In the genomic region with DNA sequence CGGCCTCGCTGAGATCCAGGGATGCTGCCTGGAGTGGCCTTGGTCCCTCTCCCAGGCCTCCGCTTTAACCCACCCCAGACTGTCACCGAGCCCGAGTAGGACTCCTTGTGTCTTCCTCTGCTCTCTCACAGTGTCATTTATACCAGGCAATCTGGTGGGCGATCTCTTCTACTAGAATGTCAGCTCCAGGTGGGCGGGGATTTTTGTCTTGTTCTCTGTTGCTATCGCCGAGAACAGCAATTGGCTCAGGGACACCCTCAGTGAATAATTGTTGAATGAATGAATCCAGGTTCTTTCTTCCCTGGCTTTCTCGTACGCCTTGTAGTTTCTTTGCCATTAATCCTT, we compare ENCODE assay signal across 9 cellular contexts. TPM values are rescaled to one million over a fixed set of nuclear protein-coding genes. Genes with fewer than 3 reads are reported as not detected.
DNase-seq lines count a peak whose midpoint lies in the region; ATAC-seq lines count a peak whose summit lies in the region.
"Had no signal": no experiment of that assay in that cellular context is flagged by ENCODE, and none has a peak within 500 bp of the region (broad histone marks: within the 10 kb centered on the region; RNA-seq: fewer than 3 reads in every experiment).

No MANE protein-coding gene starts in this region.

- DNase-seq in SJCRH30 = peak in 1 of 2 experiments; percentile 11
- DNase-seq in naive thymus-derived CD8-positive, alpha-beta T cell = peak in 3 of 10 donors; percentile 12 to 39 (median 27)
- no peak for DNase-seq in NCI-H226
- no peak for DNase-seq in posterior vena cava (ENCODE audit: low spot score)
- no peak for DNase-seq in cerebellar nuclear complex (lab: John Stamatoyannopoulos, UW)

- H3K9me3 Mint-ChIP-seq in naive thymus-derived CD8-positive, alpha-beta T cell = no peaks in the 10 kb centered on the region

- H3K27me3 Mint-ChIP-seq in naive thymus-derived CD8-positive, alpha-beta T cell = no peaks in the 10 kb centered on the region

- H3K4me3 ChIP-seq in SJCRH30 (peak overlapping the region; percentile 90), duodenal mucosa (ENCODE audit: low read depth in 1 of 2, low read length in 2 of 2) (peak overlapping the region; percentile 99 to 100), thymus (ENCODE audit: low read length) (peak overlapping the region; percentile 77)

- intact Hi-C loops in posterior vena cava (cut with DNase I) = no loop called here

- H3K36me3 ChIP-seq in SJCRH30 = peaks cover 12% of the 10 kb centered on the region
- H3K36me3 ChIP-seq in duodenal mucosa (ENCODE audit: control insufficient read depth in 1 of 2, insufficient read depth in 2 of 2, low read length in 2 of 2) = peaks cover 20 to 51% of the 10 kb centered on the region in 2 donors
- H3K36me3 ChIP-seq in thymus (ENCODE audit: control insufficient read depth, insufficient read depth) = peaks cover 35% of the 10 kb centered on the region

- WGBS in thymus = 2% methylated on average over 11 of the region's 11 CpGs

- H3K27ac ChIP-seq in SJCRH30 (peak overlapping the region; percentile 77), duodenal mucosa (ENCODE audit: low read depth, low read length) (peak overlapping the region; percentile 78), thymus (ENCODE audit: low read depth) (peak overlapping the region; percentile 90)

- peak; percentile 4 for ATAC-seq in GM18517 (IDR thresholded peaks at IDR 0.05; ENCODE audit: unreplicated experiment)
- ATAC-seq in naive thymus-derived CD8-positive, alpha-beta T cell = peak in 1 of 2 donors; percentile 2

- no peaks in the 10 kb centered on the region for H3K9me3 ChIP-seq in SJCRH30 (replicated peaks)
- no peaks in the 10 kb centered on the region for H3K9me3 ChIP-seq in duodenal mucosa (ENCODE audit: control insufficient read depth in 1 of 2, low read length in 2 of 2)
- H3K9me3 ChIP-seq in thymus (ENCODE audit: control insufficient read depth) = no peaks in the 10 kb centered on the region

- H3K36me3 Mint-ChIP-seq in naive thymus-derived CD8-positive, alpha-beta T cell = peaks cover 0 to 54% (median 16%) of the 10 kb centered on the region in 3 donors

- H3K4me3 Mint-ChIP-seq in naive thymus-derived CD8-positive, alpha-beta T cell = peak overlapping the region; percentile 92 to 100 (median 98)

- POLR2A ChIA-PET in naive thymus-derived CD8-positive, alpha-beta T cell (lab: Charles Lee) = interaction anchor here (0.9 to 1.9 kb wide), 2 partner anchors 12 to 84 kb away, joined by 3 to 4 read pairs; no protein-coding TSS in a partner anchor

- H3K4me1 ChIP-seq in SJCRH30 = 0 out of 2 replicates have a peak, but pooled peaks cover 3% of the 10 kb centered on the region
- peaks cover 23 to 34% of the 10 kb centered on the region in 2 donors for H3K4me1 ChIP-seq in duodenal mucosa (ENCODE audit: control insufficient read depth in 1 of 2, insufficient read depth in 2 of 2, low read length in 2 of 2)
- H3K4me1 ChIP-seq in thymus (ENCODE audit: control insufficient read depth, insufficient read depth, low read length) = peaks cover 17% of the 10 kb centered on the region

- H3K27ac Mint-ChIP-seq in naive thymus-derived CD8-positive, alpha-beta T cell = peak overlapping the region; percentile 93 to 100 (median 99)

- H3K27me3 ChIP-seq in SJCRH30 (no peaks in the 10 kb centered on the region), duodenal mucosa (ENCODE audit: control insufficient read depth in 1 of 2, insufficient read depth in 2 of 2, low read length in 2 of 2) (no peaks in the 10 kb centered on the region), thymus (ENCODE audit: control insufficient read depth, insufficient read depth) (no peaks in the 10 kb centered on the region)

- H3K4me1 Mint-ChIP-seq in naive thymus-derived CD8-positive, alpha-beta T cell = peaks cover 46 to 72% (median 57%) of the 10 kb centered on the region in 4 donors

- peak overlapping the region; percentile 93 to 95 for H3K9ac ChIP-seq in duodenal mucosa (ENCODE audit: low read depth in 1 of 2, low read length in 2 of 2)

RNA-seq across cellular contexts. Expression of gene DHX38, which starts 0.6 kb away (rescaled TPM):
- 24.7 and 27.4 TPM in 2 replicates for total RNA-seq in SJCRH30 (2014; rRNA removed; shearing (Covaris generic))
- total RNA-seq in naive thymus-derived CD8-positive, alpha-beta T cell = 100 to 1,000 TPM; 112 to 120 TPM
- polyA plus RNA-seq in naive thymus-derived CD8-positive, alpha-beta T cell = 10 to 100 TPM; 16.8 to 36.9 (median 25.9) TPM
- 58.3 TPM for polyA plus RNA-seq in thymus
- 10 to 100 TPM; 44.3 to 50.8 TPM for total RNA-seq in posterior vena cava

RNA-seq across cellular contexts. Expression of gene TXNL4B, which starts 0.8 kb away (rescaled TPM):
- 12.7 and 13.1 TPM in 2 replicates for total RNA-seq in SJCRH30 (2014; rRNA removed; shearing (Covaris generic))
- total RNA-seq in naive thymus-derived CD8-positive, alpha-beta T cell = 10 to 100 TPM; 18.7 to 20.3 TPM
- polyA plus RNA-seq in naive thymus-derived CD8-positive, alpha-beta T cell = 10 to 100 TPM; 12.0 to 17.5 (median 15.7) TPM
- polyA plus RNA-seq in thymus = 9.9 TPM
- 10 to 100 TPM in 1 of 2 donors, 1 to 10 TPM in 1; 7.5 to 10.3 TPM for total RNA-seq in posterior vena cava

RNA-seq across cellular contexts. Expression of gene HPR, which starts 31.2 kb away (rescaled TPM):
- not detected in 2 replicates for total RNA-seq in SJCRH30 (2014; rRNA removed; shearing (Covaris generic))
- total RNA-seq in naive thymus-derived CD8-positive, alpha-beta T cell = not detected
- not detected for polyA plus RNA-seq in naive thymus-derived CD8-positive, alpha-beta T cell
- 0.94 TPM for polyA plus RNA-seq in thymus
- total RNA-seq in posterior vena cava = 1 to 10 TPM in 1 of 2 donors, under 1 TPM in 1; 0.38 to 3.4 TPM
- total RNA-seq: SK-MEL-5 had no signal

RNA-seq across cellular contexts. Expression of gene HP, which starts 39.9 kb away (rescaled TPM):
- total RNA-seq in SJCRH30 (2014; rRNA removed; shearing (Covaris generic)) = not detected in 2 replicates
- total RNA-seq in naive thymus-derived CD8-positive, alpha-beta T cell = under 1 TPM in 1 of 2 experiments, not detected in 1; 0.22 TPM
- under 1 TPM in 1 of 3 donors, not detected in 2; 0.26 TPM for polyA plus RNA-seq in naive thymus-derived CD8-positive, alpha-beta T cell
- polyA plus RNA-seq in thymus = 16.9 TPM
- 10 to 100 TPM in 1 of 2 donors, 1 to 10 TPM in 1; 2.6 to 19.1 TPM for total RNA-seq in posterior vena cava
- total RNA-seq: SK-MEL-5 had no signal
